Comparison of ENCODE assay signal across 15 cellular contexts in genomic region chr19:16876904-16877361, GRCh38. TPM values are rescaled to one million over a fixed set of nuclear protein-coding genes. Genes with fewer than 3 reads are reported as not detected.
DNase-seq lines count a peak whose midpoint lies in the region; ATAC-seq and TF ChIP-seq lines count a peak whose summit lies in the region.
"Had no signal": no experiment of that assay in that cellular context is flagged by ENCODE, and none has a peak within 500 bp of the region (broad histone marks: within the 10 kb centered on the region; RNA-seq: fewer than 3 reads in every experiment).

No MANE protein-coding gene starts in this region.

- peaks cover 8% of the 10 kb centered on the region for H3K4me1 Mint-ChIP-seq in nephron progenitor cell

- no peaks in the 10 kb centered on the region for H3K27me3 Mint-ChIP-seq in nephron progenitor cell (ENCODE audit: low read depth, poor library complexity)

- H3K9me3 ChIP-seq in PC-3 (ENCODE audit: low read length), result no peaks in the 10 kb centered on the region
- H3K9me3 ChIP-seq: pancreas had no signal

- no peak overlapping the region for H3K9ac ChIP-seq in PC-3 (ENCODE audit: low read length)

- H3K9me3 Mint-ChIP-seq in nephron progenitor cell, result peaks cover 15% of the 10 kb centered on the region

- no peak overlapping the region for H3K4me2 ChIP-seq in PC-3 (ENCODE audit: low read length)

- H3K4me3 Mint-ChIP-seq in nephron progenitor cell, result no peak overlapping the region
- H3K4me3 Mint-ChIP-seq: stimulated activated effector memory CD8-positive, alpha-beta T cell treated with anti-CD3 and anti-CD28 coated beads, Interleukin-12 subunit alpha, Interleukin-12 subunit beta, amount 100 ng/mL, for 72 hours had no signal

- H3K36me3 Mint-ChIP-seq in nephron progenitor cell (ENCODE audit: low read depth), result peaks cover 78% of the 10 kb centered on the region

- CTCF ChIA-PET in PC-3 (lab: Charles Lee), result no interaction called here

- intact Hi-C loops in PC-3 (cut with micrococcal nuclease), result no loop called here

- H3K4me3 ChIP-seq in PC-3 (ENCODE audit: low read length), result no peak overlapping the region
- H3K4me3 ChIP-seq: pancreas had no signal

- H3K27ac Mint-ChIP-seq in nephron progenitor cell, result peak overlapping the region; percentile 36
- H3K27ac Mint-ChIP-seq: stimulated activated effector memory CD8-positive, alpha-beta T cell treated with anti-CD3 and anti-CD28 coated beads, Interleukin-12 subunit alpha, Interleukin-12 subunit beta, amount 100 ng/mL, for 72 hours had no signal

- no peaks in the 10 kb centered on the region for H3K9me2 ChIP-seq in PC-3 (replicated peaks; ENCODE audit: low read length)

- peak; percentile 72 for ATAC-seq in PC-3
- no peak for ATAC-seq in GM18511 (IDR thresholded peaks at IDR 0.05; ENCODE audit: unreplicated experiment)
- ATAC-seq in GM21526 (IDR thresholded peaks at IDR 0.05; ENCODE audit: low FRiP score, unreplicated experiment), result no peak
- no peak for ATAC-seq in HG03196 (IDR thresholded peaks at IDR 0.05; ENCODE audit: unreplicated experiment)

- POLR2A ChIA-PET in PC-3 (lab: Charles Lee; ENCODE audit: unreplicated experiment), result no interaction called here

- H3K4me1 ChIP-seq in PC-3 (ENCODE audit: insufficient read depth, low read length), result peaks cover 9% of the 10 kb centered on the region
- H3K4me1 ChIP-seq: pancreas had no signal

- no TSS peak for BruUV-seq in PC-3 (replicated peaks; lab: Mats Ljungman, UMichigan)

- H3K27ac ChIP-seq in PC-3 (ENCODE audit: low read length), result 0 out of 2 replicates have a peak overlapping the region, but pooled peaks have one; percentile 14
- H3K27ac ChIP-seq: pancreas had no signal

- no peaks in the 10 kb centered on the region for H4K20me1 ChIP-seq in PC-3 (ENCODE audit: low read length)

- H3K27me3 ChIP-seq in PC-3 (ENCODE audit: low read length), result no peaks in the 10 kb centered on the region
- H3K27me3 ChIP-seq: pancreas had no signal

- H3F3A ChIP-seq in PC-3 (ENCODE audit: low read length, unreplicated experiment), result no peaks in the 10 kb centered on the region

- H3K79me2 ChIP-seq in PC-3 (ENCODE audit: low read length), result peaks cover 16% of the 10 kb centered on the region

- H3K36me3 ChIP-seq in PC-3 (ENCODE audit: low read depth, low read length), result peaks cover 60% of the 10 kb centered on the region

- DNase-seq in EL (peak; percentile 18), PC-3 (peak; percentile 56), dermis blood vessel endothelial cell (peak; percentile 78), nephron progenitor cell (no peak), NCI-H1048 (lab: John Stamatoyannopoulos, UW) (no peak)
- DNase-seq: activated CD4-positive, alpha-beta T cell treated with anti-CD3 and anti-CD28 coated beads, Interleukin-2, amount 50 U/mL, for 4 hours; activated effector memory CD4-positive, alpha-beta T cell treated with Interleukin-2 at 50 U/mL for 16 hours; AML-193; caudate nucleus; T-helper 1 cell had no signal

- H2AFZ ChIP-seq in PC-3 (ENCODE audit: low read length), result no peak overlapping the region

- TF ChIP-seq CTCF in PC-3 (conservative IDR thresholded peaks at IDR 0.05; ENCODE audit: low read depth, low read length), result no peak
- TF ChIP-seq CTCF in nephron progenitor cell (IDR thresholded peaks at IDR 0.05), result no peak

RNA-seq across cellular contexts. Expression of gene F2RL3, which starts 11.9 kb away (rescaled TPM):
- 0.07 and 0.23 TPM in 2 replicates for total RNA-seq in PC-3 (2014; rRNA removed)
- 3.0 and 14.0 TPM in 2 replicates for total RNA-seq in dermis blood vessel endothelial cell

RNA-seq across cellular contexts. Expression of gene SIN3B, which starts 47.7 kb away (rescaled TPM):
- total RNA-seq in PC-3 (2014; rRNA removed) (46.4 and 84.1 TPM in 2 replicates), dermis blood vessel endothelial cell (38.5 and 43.0 TPM in 2 replicates)

Comparison
In these comparisons a context has a peak if more than half of its experiments do, and no peak if none do; other contexts are left out.
1. DNase-seq: peak in EL (single experiment), PC-3 (single experiment) and dermis blood vessel endothelial cell (single experiment); none in nephron progenitor cell (single experiment) and NCI-H1048 (single experiment).